8 cellular contexts compared by ENCODE assay signal in genomic region chr2:41853427-41854191, GRCh38.
DNase-seq lines count a peak whose midpoint lies in the region; ATAC-seq and TF ChIP-seq lines count a peak whose summit lies in the region.

No MANE protein-coding gene starts in this region.

- H3K4me3 ChIP-seq in AG09309 (ENCODE audit: control insufficient read depth, low read depth, low read length) (no peak overlapping the region), mammary epithelial cell (replicated peaks in 1 of 3; ENCODE audit: insufficient read depth in 1 of 3, low read depth in 2 of 3, low read length in 3 of 3) (no peak overlapping the region), upper lobe of left lung (no peak overlapping the region)

- H3K27me3 ChIP-seq in mammary epithelial cell (ENCODE audit: insufficient read depth, low read length): no peaks in the 10 kb centered on the region
- H3K27me3 ChIP-seq in upper lobe of left lung: no peaks in the 10 kb centered on the region

- DNase-seq in AG09309 (ENCODE audit: low read depth): no peak
- peak; percentile 17 for DNase-seq in NCI-H510A (lab: John Stamatoyannopoulos, UW)
- peak; percentile 25 for DNase-seq in mammary epithelial cell
- peak; percentile 69 for DNase-seq in kidney tubule cell (ENCODE audit: low spot score)
- DNase-seq in upper lobe of left lung: no peak
- no peak for DNase-seq in T-cell

- H3K4me1 Mint-ChIP-seq in T-cell: no peaks in the 10 kb centered on the region

- peak; percentile 78 for TF ChIP-seq CTCF in AG09309 (IDR thresholded peaks at IDR 0.05; ENCODE audit: control insufficient read depth, insufficient read depth, low read depth, low read length, missing control alignments)
- peak; percentile 61 for TF ChIP-seq CTCF in GM12872 (IDR thresholded peaks at IDR 0.05; ENCODE audit: insufficient read depth, low read depth, low read length)
- TF ChIP-seq CTCF in mammary epithelial cell (conservative IDR thresholded peaks at IDR 0.05 in 1 of 2, IDR thresholded peaks at IDR 0.05 in 1 of 2; ENCODE audit: extremely low read depth in 1 of 2, insufficient read depth in 1 of 2, low read depth in 1 of 2, low read length in 2 of 2): peak; percentile 54 to 79
- TF ChIP-seq CTCF in upper lobe of left lung (IDR thresholded peaks at IDR 0.05): peak; percentile 48 to 69 (median 58)

- CTCF ChIA-PET in mammary epithelial cell (lab: Charles Lee; ENCODE audit: low non-redundant PET) (interaction anchor here (0.6 to 0.9 kb wide), 4 partner anchors 16 to 475 kb away, joined by 3 to 11 read pairs (median 6); partner anchors contain the start of gene PKDCC), T-cell (lab: Charles Lee) (interaction anchor here in 1 of 2 donors (0.5 to 2.4 kb wide), 7 partner anchors 8 to 360 kb away, joined by 3 to 21 read pairs (median 3); no protein-coding TSS in a partner anchor)

- H4K20me1 ChIP-seq in mammary epithelial cell (ENCODE audit: insufficient read depth, low read length): no peaks in the 10 kb centered on the region

- no TSS peak for BruUV-seq in mammary epithelial cell (replicated peaks; lab: Mats Ljungman, UMichigan)

- H2AFZ ChIP-seq in mammary epithelial cell (ENCODE audit: low read depth, low read length): no peak overlapping the region

- H3K27me3 Mint-ChIP-seq in T-cell: peaks cover 21 to 25% of the 10 kb centered on the region in 2 donors

- H3K36me3 Mint-ChIP-seq in T-cell: no peaks in the 10 kb centered on the region

- H3K4me3 Mint-ChIP-seq in T-cell: no peak overlapping the region

- no peaks in the 10 kb centered on the region for H3K79me2 ChIP-seq in mammary epithelial cell (ENCODE audit: insufficient read depth, low read length)

- TF ChIP-seq EP300 in upper lobe of left lung (IDR thresholded peaks at IDR 0.05): no peak

- dilution Hi-C loops in mammary epithelial cell (cut with HindIII; ENCODE audit: low sequenced_read_pairs): no loop called here

- intact Hi-C loops in mammary epithelial cell (cut with micrococcal nuclease): loop anchor here (1.0 kb wide), 3 partner anchors 13 to 233 kb away; no protein-coding TSS in a partner anchor

- H3K27ac ChIP-seq in mammary epithelial cell (ENCODE audit: insufficient read depth, low read depth, low read length) (no peak overlapping the region), upper lobe of left lung (no peak overlapping the region)

- no peak overlapping the region for H3K27ac Mint-ChIP-seq in T-cell

- TF ChIP-seq POLR2A in upper lobe of left lung (IDR thresholded peaks at IDR 0.05): no peak

- ATAC-seq in upper lobe of left lung (ENCODE audit: low FRiP score in 2 of 2) (peak in 1 of 2 donors; percentile 60), GM18861 (IDR thresholded peaks at IDR 0.05; ENCODE audit: unreplicated experiment) (no peak), T-cell (replicated peaks in 1 of 4) (no peak)

- H3K4me1 ChIP-seq in mammary epithelial cell (ENCODE audit: insufficient read depth, low read length) (no peaks in the 10 kb centered on the region), upper lobe of left lung (no peaks in the 10 kb centered on the region)

- H3K9me3 Mint-ChIP-seq in T-cell: no peaks in the 10 kb centered on the region

- in situ Hi-C loops in mammary epithelial cell (cut with MboI; ENCODE audit: low sequenced_read_pairs in 2 of 2): loop anchor here in 1 of 2 donors (5.0 to 25.0 kb wide), 2 partner anchors 234 to 384 kb away; no protein-coding TSS in a partner anchor

- no peak overlapping the region for H3K4me2 ChIP-seq in mammary epithelial cell (ENCODE audit: insufficient read depth, low read depth, low read length)

- POLR2A ChIA-PET in T-cell (lab: Charles Lee): interaction anchor here in 1 of 2 donors (0.6 kb wide), 1 partner anchor 418 kb away, joined by 3 read pairs; no protein-coding TSS in a partner anchor

- no peak overlapping the region for H3K9ac ChIP-seq in mammary epithelial cell (ENCODE audit: insufficient read depth, low read length)

- WGBS in mammary epithelial cell (ENCODE audit: low coverage, missing lambda C conversion rate): 10% methylated on average over 8 of the region's 8 CpGs
- WGBS in upper lobe of left lung, 2 donors: 6 to 12% methylated on average over 8 of the region's 8 CpGs

- H3K9me3 ChIP-seq in mammary epithelial cell (replicated peaks; ENCODE audit: insufficient read depth, low read length): no peaks in the 10 kb centered on the region
- no peaks in the 10 kb centered on the region for H3K9me3 ChIP-seq in upper lobe of left lung

- H3K36me3 ChIP-seq in mammary epithelial cell (ENCODE audit: insufficient read depth, low read length) (no peaks in the 10 kb centered on the region), upper lobe of left lung (no peaks in the 10 kb centered on the region)

Comparison
In these comparisons a context has a peak if more than half of its experiments do, and no peak if none do; other contexts are left out.
1. DNase-seq: peak in NCI-H510A (single experiment), mammary epithelial cell (single experiment) and kidney tubule cell (single experiment); none in AG09309 (single experiment), upper lobe of left lung (0 of 2) and T-cell (0 of 34).
2. Peak in every context shown above with its lines, with median percentiles within 50 percentile points of each other: CTCF ChIP-seq.